ENCODE assay signal across 9 cellular contexts in genomic region chr7:33905389-33906032, GRCh38. TPM values are rescaled to one million over a fixed set of nuclear protein-coding genes. Genes with fewer than 3 reads are reported as not detected.
A peak's percentile ranks its signal among the peaks of the same experiment; 100 is the strongest.
DNase-seq lines count a peak whose midpoint lies in the region; ATAC-seq and TF ChIP-seq lines count a peak whose summit lies in the region.
"Had no signal": no experiment of that assay in that cellular context is flagged by ENCODE, and none has a peak within 500 bp of the region (broad histone marks: within the 10 kb centered on the region; RNA-seq: fewer than 3 reads in every experiment).

TSS of gene BMPER (plus strand) at chr7:33905539. CDS start at chr7:33905614, 75 bp downstream.

- RAD21 ChIA-PET in HCT116 (lab: Charles Lee; ENCODE audit: low non-redundant PET in 1 of 2, low total read pairs in 2 of 2, uncharacterized antibody in 2 of 2, unreplicated experiment in 2 of 2) = no interaction called here

- H3K9me3 ChIP-seq in HCT116 (ENCODE audit: control insufficient read depth in 1 of 2, insufficient read depth in 1 of 2, low read depth in 1 of 2, low read length in 2 of 2) (no peaks in the 10 kb centered on the region), SJSA1 (replicated peaks) (no peaks in the 10 kb centered on the region), mucosa of rectum (ENCODE audit: control insufficient read depth in 2 of 2, low read length in 2 of 2) (no peaks in the 10 kb centered on the region), upper lobe of left lung (no peaks in the 10 kb centered on the region)

- H3K4me3 Mint-ChIP-seq in endothelial cell (ENCODE audit: unreplicated experiment) = peak within 1 kb of the TSS; percentile 92

- no peak within 1 kb of the TSS for H3K27ac Mint-ChIP-seq in endothelial cell (ENCODE audit: unreplicated experiment)

- H3K27ac ChIP-seq in HCT116 (ENCODE audit: low read depth, low read length) = no peak within 1 kb of the TSS; the same call in 1 of the 2 replicates
- H3K27ac ChIP-seq in SJSA1 = no peak within 1 kb of the TSS
- H3K27ac ChIP-seq in mucosa of rectum (ENCODE audit: low read depth in 2 of 2, low read length in 2 of 2) = peak within 1 kb of the TSS; percentile 26 to 41
- H3K27ac ChIP-seq in upper lobe of left lung = peak within 1 kb of the TSS; percentile 65 to 83 (median 80)
- H3K27ac ChIP-seq: epithelial cell of prostate had no signal

- POLR2A ChIA-PET in HCT116 (lab: Charles Lee) = no interaction called here

- 5 to 8% methylated on average over 9 to 31 of the region's 47 CpGs for WGBS in upper lobe of left lung, 2 donors

- TF ChIP-seq RAD21 in HCT116 (IDR thresholded peaks at IDR 0.05; ENCODE audit: low read depth) = no peak

- peaks cover 5% of the 10 kb centered on the region for H3K27me3 Mint-ChIP-seq in endothelial cell (ENCODE audit: unreplicated experiment)

- no peaks in the 10 kb centered on the region for H3K36me3 Mint-ChIP-seq in endothelial cell (ENCODE audit: low read depth, unreplicated experiment)

- DNase-seq in AG09309 (ENCODE audit: low read depth) (no peak), HCT116 (ENCODE audit: low read depth, low spot score) (no peak), SJSA1 (ENCODE audit: low read depth in 1 of 2, low spot score in 2 of 2) (peak in 1 of 2 experiments; percentile 48), endothelial cell (ENCODE audit: low spot score) (peak; percentile 47), upper lobe of left lung (peak; percentile 36 to 85), superior temporal gyrus (ENCODE audit: extremely low spot score) (no peak)

- no TSS peak for BruUV-seq in HCT116 (replicated peaks; lab: Mats Ljungman, UMichigan)

- no peak within 1 kb of the TSS for H2AFZ ChIP-seq in HCT116 (ENCODE audit: low read depth, low read length, poor library complexity, severe bottlenecking)

- TF ChIP-seq EP300 in upper lobe of left lung (IDR thresholded peaks at IDR 0.05) = no peak

- H3K4me1 Mint-ChIP-seq in endothelial cell (ENCODE audit: unreplicated experiment) = peaks cover 2% of the 10 kb centered on the region

- CTCF ChIA-PET in HCT116 (lab: Charles Lee) = interaction anchor here (2.1 to 2.2 kb wide), 2 partner anchors 10 to 27 kb away, joined by 8 read pairs; no protein-coding TSS in a partner anchor

- no peak for ATAC-seq in HCT116
- peak in 1 of 2 donors; percentile 57 for ATAC-seq in upper lobe of left lung (ENCODE audit: low FRiP score in 2 of 2)
- ATAC-seq in HG03520 (IDR thresholded peaks at IDR 0.05; ENCODE audit: unreplicated experiment) = no peak

- intact Hi-C loops in HCT116 (cut with micrococcal nuclease) = no loop called here

- no peaks in the 10 kb centered on the region for H3K9me3 Mint-ChIP-seq in endothelial cell (ENCODE audit: unreplicated experiment)

- H3K27me3 ChIP-seq in HCT116 (ENCODE audit: insufficient read depth, low read length) (peaks cover 23% of the 10 kb centered on the region), SJSA1 (replicated peaks) (peaks cover 22% of the 10 kb centered on the region; the same call in 1 of the 2 replicates), mucosa of rectum (ENCODE audit: control insufficient read depth in 2 of 2, insufficient read depth in 2 of 2, low read length in 2 of 2) (peaks cover 28 to 34% of the 10 kb centered on the region in 2 donors), upper lobe of left lung (peaks cover 0 to 18% (median 10%) of the 10 kb centered on the region in 4 donors)

- no peaks in the 10 kb centered on the region for H3K9me2 ChIP-seq in HCT116 (ENCODE audit: insufficient read depth)

- TF ChIP-seq CTCF in AG09309 (IDR thresholded peaks at IDR 0.05; ENCODE audit: control insufficient read depth, insufficient read depth, low read depth, low read length, missing control alignments) (no peak), HCT116 (IDR thresholded peaks at IDR 0.05 in 2 of 3, conservative IDR thresholded peaks at IDR 0.05 in 1 of 3; ENCODE audit: borderline replicate concordance in 1 of 3, insufficient read depth in 1 of 3, low read depth in 2 of 3, low read length in 2 of 3) (no peak), endothelial cell (IDR thresholded peaks at IDR 0.05; ENCODE audit: unreplicated experiment) (no peak), upper lobe of left lung (IDR thresholded peaks at IDR 0.05) (no peak)

- H3K79me2 ChIP-seq in HCT116 (ENCODE audit: insufficient read depth, low read length) = no peaks in the 10 kb centered on the region

- TF ChIP-seq POLR2A in HCT116 (IDR thresholded peaks at IDR 0.05; ENCODE audit: borderline replicate concordance, extremely low read depth, insufficient read depth, insufficient read length) (no peak), upper lobe of left lung (IDR thresholded peaks at IDR 0.05) (no peak)

- H3K4me1 ChIP-seq in HCT116 (ENCODE audit: control insufficient read depth in 1 of 2, insufficient read depth in 2 of 2, low read length in 2 of 2) (peaks cover 0 to 7% of the 10 kb centered on the region in 2 experiments; a peak in 1 of 4 replicates), SJSA1 (replicated peaks) (peaks cover 26% of the 10 kb centered on the region), mucosa of rectum (ENCODE audit: control insufficient read depth in 2 of 2, insufficient read depth in 2 of 2, low read length in 2 of 2) (peaks cover 7 to 13% of the 10 kb centered on the region in 2 donors), upper lobe of left lung (peaks cover 8 to 24% (median 22%) of the 10 kb centered on the region in 4 donors)

- H3K36me3 ChIP-seq in HCT116 (ENCODE audit: control insufficient read depth in 1 of 2, insufficient read depth in 2 of 2, low read length in 2 of 2) (no peaks in the 10 kb centered on the region), SJSA1 (no peaks in the 10 kb centered on the region), mucosa of rectum (ENCODE audit: control insufficient read depth in 2 of 2, insufficient read depth in 2 of 2, low read length in 2 of 2) (no peaks in the 10 kb centered on the region), upper lobe of left lung (no peaks in the 10 kb centered on the region)

- peak within 1 kb of the TSS; percentile 74 for H3K4me2 ChIP-seq in HCT116 (ENCODE audit: low read length)

- no peak within 1 kb of the TSS for H3K9ac ChIP-seq in HCT116 (ENCODE audit: low read length)
- H3K9ac ChIP-seq in mucosa of rectum (ENCODE audit: low read depth in 1 of 2, low read length in 2 of 2) = peak within 1 kb of the TSS in 1 of 2 donors; percentile 58

- H3K4me3 ChIP-seq in AG09309 (ENCODE audit: control insufficient read depth, low read depth, low read length) (peak within 1 kb of the TSS; percentile 80), HCT116 (replicated peaks in 1 of 2; ENCODE audit: low read depth in 1 of 2, low read length in 2 of 2) (peak within 1 kb of the TSS; percentile 38 to 53), SJSA1 (peak within 1 kb of the TSS; percentile 52), mucosa of rectum (ENCODE audit: low read length in 2 of 2) (peak within 1 kb of the TSS; percentile 64 to 66), upper lobe of left lung (peak within 1 kb of the TSS; percentile 53 to 68 (median 64))

- no peaks in the 10 kb centered on the region for H4K20me1 ChIP-seq in HCT116 (ENCODE audit: insufficient read depth)

TF ChIP-seq in HCT116, 20 proteins besides CTCF, POLR2A, EP300 and RAD21:
- TF ChIP-seq YY1 (IDR thresholded peaks at IDR 0.05; ENCODE audit: extremely low read depth, insufficient replicate concordance, low read depth, low read length) (no peak), TCF7L2 (IDR thresholded peaks at IDR 0.05; ENCODE audit: borderline replicate concordance, extremely low read depth, insufficient read depth, insufficient read length) (no peak), ZNF274 (IDR thresholded peaks at IDR 0.05; ENCODE audit: low read depth, low read length) (no peak), FOSL1 (IDR thresholded peaks at IDR 0.05; ENCODE audit: low read depth) (no peak), ZBTB33 (IDR thresholded peaks at IDR 0.05; ENCODE audit: extremely low read depth, insufficient replicate concordance, low read length) (no peak)

RNA-seq across cellular contexts. Expression of gene BMPER, which starts in this region (rescaled TPM):
- not detected for total RNA-seq in HCT116 (2021; ENCODE audit: unreplicated experiment)
- polyA plus RNA-seq in HCT116 (2012) = 0.03 TPM in 1 of 2 replicates, not detected in the other
- 1.3 and 2.8 TPM in 2 replicates for total RNA-seq in SJSA1 (2014; rRNA removed; shearing (Covaris generic))
- total RNA-seq in endothelial cell (ENCODE audit: unreplicated experiment) = 2.5 TPM
- 10 to 100 TPM in 2 of 6 donors, 1 to 10 TPM in 4; 2.5 to 15.6 (median 9.4) TPM for total RNA-seq in upper lobe of left lung

Comparison
In these comparisons a context has a peak if more than half of its experiments do, and no peak if none do; other contexts are left out.
1. DNase-seq: peak in endothelial cell (single experiment) and upper lobe of left lung (2 of 2); none in AG09309 (single experiment), HCT116 (single experiment) and superior temporal gyrus (single experiment).
2. H3K27ac ChIP-seq: peak in mucosa of rectum (2 of 2) and upper lobe of left lung (4 of 4); none in HCT116 (single experiment) and SJSA1 (single experiment).
3. Peak in every context shown above with its lines, with median percentiles within 50 percentile points of each other: H3K4me3 ChIP-seq.